Comparison of ENCODE assay signal across 1 cellular context in genomic region chr9:128683340-128684064, GRCh38.
TF ChIP-seq lines count a peak whose summit lies in the region.

No MANE protein-coding gene starts in this region.

TF ChIP-seq in WTC11, 78 proteins besides CTCF, POLR2A, EP300 and RAD21 (continued from another document):
- no peak for TF ChIP-seq ATF6 (CRISPR knock-in tag; IDR thresholded peaks at IDR 0.05)
- 0 out of 2 replicates have a peak, but pooled peaks have one; percentile 18 for TF ChIP-seq TCF7 (CRISPR knock-in tag; IDR thresholded peaks at IDR 0.05; ENCODE audit: low read depth)
- TF ChIP-seq OVOL2 (CRISPR knock-in tag; IDR thresholded peaks at IDR 0.05; ENCODE audit: borderline replicate concordance): no peak
- no peak for TF ChIP-seq E2F1 (CRISPR knock-in tag; IDR thresholded peaks at IDR 0.05)
- TF ChIP-seq ZMAT4 (CRISPR knock-in tag; IDR thresholded peaks at IDR 0.05): no peak; the same call in 1 of the 2 replicates
- TF ChIP-seq ZNF263 (CRISPR knock-in tag; IDR thresholded peaks at IDR 0.05; ENCODE audit: low read depth): no peak
- TF ChIP-seq RORB (CRISPR knock-in tag; IDR thresholded peaks at IDR 0.05): no peak
